1 cellular context compared by ENCODE assay signal in genomic region chr1:1307908-1308755, GRCh38.
TF ChIP-seq lines count a peak whose summit lies in the region.

Gene ACAP3, minus strand, starts transcription at chr1:1307930. Its CDS starts 115 bp downstream, at chr1:1307815.
A gene with protein sequence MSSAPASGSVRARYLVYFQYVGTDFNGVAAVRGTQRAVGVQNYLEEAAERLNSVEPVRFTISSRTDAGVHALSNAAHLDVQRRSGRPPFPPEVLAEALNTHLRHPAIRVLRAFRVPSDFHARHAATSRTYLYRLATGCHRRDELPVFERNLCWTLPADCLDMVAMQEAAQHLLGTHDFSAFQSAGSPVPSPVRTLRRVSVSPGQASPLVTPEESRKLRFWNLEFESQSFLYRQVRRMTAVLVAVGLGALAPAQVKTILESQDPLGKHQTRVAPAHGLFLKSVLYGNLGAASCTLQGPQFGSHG (plus strand): TSS chr1:1308597. CDS start chr1:1308644, 47 bp downstream.

TF ChIP-seq in HepG2, 621 proteins besides CTCF, POLR2A, EP300 and RAD21 (continued from another document and continues in another):
- TF ChIP-seq THAP7 (CRISPR knock-in tag; IDR thresholded peaks at IDR 0.05) (no peak), ZNF501 (CRISPR knock-in tag; IDR thresholded peaks at IDR 0.05) (peak; percentile 51; the same call in 1 of the 2 replicates), ZNF75D (CRISPR knock-in tag; IDR thresholded peaks at IDR 0.05; ENCODE audit: borderline replicate concordance) (no peak), ZNF572 (CRISPR knock-in tag; IDR thresholded peaks at IDR 0.05) (no peak), ZNF781 (CRISPR knock-in tag; IDR thresholded peaks at IDR 0.05; ENCODE audit: borderline replicate concordance, not compliant biosample characterization) (no peak), ZNF749 (CRISPR knock-in tag; IDR thresholded peaks at IDR 0.05; ENCODE audit: borderline replicate concordance) (peak; percentile 60; the same call in 1 of the 2 replicates), GATAD2A (CRISPR knock-in tag; IDR thresholded peaks at IDR 0.05) (no peak), CENPX (CRISPR knock-in tag; IDR thresholded peaks at IDR 0.05) (no peak), HNRNPUL1 (IDR thresholded peaks at IDR 0.05; ENCODE audit: low read depth, low read length) (no peak), HDAC2 (CRISPR knock-in tag; IDR thresholded peaks at IDR 0.05) (no peak; the same call in 1 of the 2 replicates), ZNF143 (CRISPR knock-in tag; IDR thresholded peaks at IDR 0.05) (peak; percentile 54; the same call in 1 of the 2 replicates), MTA3 (CRISPR knock-in tag; IDR thresholded peaks at IDR 0.05) (no peak), TARDBP (CRISPR knock-in tag; IDR thresholded peaks at IDR 0.05) (peak; percentile 23; the same call in 1 of the 2 replicates), MTF1 (CRISPR knock-in tag; IDR thresholded peaks at IDR 0.05) (no peak), GZF1 (CRISPR knock-in tag; IDR thresholded peaks at IDR 0.05) (no peak), ZNF768 (CRISPR knock-in tag; IDR thresholded peaks at IDR 0.05) (peak; percentile 48; the same call in 1 of the 2 replicates), ZNF570 (CRISPR knock-in tag; IDR thresholded peaks at IDR 0.05; ENCODE audit: borderline replicate concordance) (no peak), DNMT3B (CRISPR knock-in tag; conservative IDR thresholded peaks at IDR 0.05) (no peak), CBX1 (IDR thresholded peaks at IDR 0.05; ENCODE audit: low read depth) (no peak), KDM6A (CRISPR knock-in tag; IDR thresholded peaks at IDR 0.05; ENCODE audit: low read depth) (no peak), ZSCAN29 (CRISPR knock-in tag; conservative IDR thresholded peaks at IDR 0.05) (no peak), FOXK1 (CRISPR knock-in tag; IDR thresholded peaks at IDR 0.05; ENCODE audit: borderline replicate concordance, low read depth) (no peak), RCOR2 (CRISPR knock-in tag; IDR thresholded peaks at IDR 0.05) (no peak), RARA (CRISPR knock-in tag; IDR thresholded peaks at IDR 0.05) (no peak), ARID3A (IDR thresholded peaks at IDR 0.05; ENCODE audit: low read depth, low read length) (no peak), XBP1 (CRISPR knock-in tag; IDR thresholded peaks at IDR 0.05) (no peak), ATF5 (CRISPR knock-in tag; IDR thresholded peaks at IDR 0.05; ENCODE audit: low read depth) (no peak), KLF16 (CRISPR knock-in tag; IDR thresholded peaks at IDR 0.05) (no peak; a peak in 1 of 4 replicates), MEIS1 (CRISPR knock-in tag; IDR thresholded peaks at IDR 0.05; ENCODE audit: borderline replicate concordance) (peak; percentile 61; the same call in 1 of the 2 replicates), SPEN (CRISPR knock-in tag; IDR thresholded peaks at IDR 0.05; ENCODE audit: low read depth) (0 out of 2 replicates have a peak, but pooled peaks have one; percentile 18), TFE3 (CRISPR knock-in tag; IDR thresholded peaks at IDR 0.05) (peak; percentile 13; the same call in 1 of the 2 replicates), ZNF496 (CRISPR knock-in tag; IDR thresholded peaks at IDR 0.05; ENCODE audit: insufficient replicate concordance) (no peak), NR2F2 (IDR thresholded peaks at IDR 0.05; ENCODE audit: borderline replicate concordance, low read depth) (peak; percentile 44; the same call in 1 of the 2 replicates), RBM39 (IDR thresholded peaks at IDR 0.05; ENCODE audit: low read depth, low read length, poor library complexity, severe bottlenecking) (no peak)
- TF ChIP-seq, protein P1, sequence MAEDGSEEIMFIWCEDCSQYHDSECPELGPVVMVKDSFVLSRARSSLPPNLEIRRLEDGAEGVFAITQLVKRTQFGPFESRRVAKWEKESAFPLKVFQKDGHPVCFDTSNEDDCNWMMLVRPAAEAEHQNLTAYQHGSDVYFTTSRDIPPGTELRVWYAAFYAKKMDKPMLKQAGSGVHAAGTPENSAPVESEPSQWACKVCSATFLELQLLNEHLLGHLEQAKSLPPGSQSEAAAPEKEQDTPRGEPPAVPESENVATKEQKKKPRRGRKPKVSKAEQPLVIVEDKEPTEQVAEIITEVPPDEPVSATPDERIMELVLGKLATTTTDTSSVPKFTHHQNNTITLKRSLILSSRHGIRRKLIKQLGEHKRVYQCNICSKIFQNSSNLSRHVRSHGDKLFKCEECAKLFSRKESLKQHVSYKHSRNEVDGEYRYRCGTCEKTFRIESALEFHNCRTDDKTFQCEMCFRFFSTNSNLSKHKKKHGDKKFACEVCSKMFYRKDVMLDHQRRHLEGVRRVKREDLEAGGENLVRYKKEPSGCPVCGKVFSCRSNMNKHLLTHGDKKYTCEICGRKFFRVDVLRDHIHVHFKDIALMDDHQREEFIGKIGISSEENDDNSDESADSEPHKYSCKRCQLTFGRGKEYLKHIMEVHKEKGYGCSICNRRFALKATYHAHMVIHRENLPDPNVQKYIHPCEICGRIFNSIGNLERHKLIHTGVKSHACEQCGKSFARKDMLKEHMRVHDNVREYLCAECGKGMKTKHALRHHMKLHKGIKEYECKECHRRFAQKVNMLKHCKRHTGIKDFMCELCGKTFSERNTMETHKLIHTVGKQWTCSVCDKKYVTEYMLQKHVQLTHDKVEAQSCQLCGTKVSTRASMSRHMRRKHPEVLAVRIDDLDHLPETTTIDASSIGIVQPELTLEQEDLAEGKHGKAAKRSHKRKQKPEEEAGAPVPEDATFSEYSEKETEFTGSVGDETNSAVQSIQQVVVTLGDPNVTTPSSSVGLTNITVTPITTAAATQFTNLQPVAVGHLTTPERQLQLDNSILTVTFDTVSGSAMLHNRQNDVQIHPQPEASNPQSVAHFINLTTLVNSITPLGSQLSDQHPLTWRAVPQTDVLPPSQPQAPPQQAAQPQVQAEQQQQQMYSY (CRISPR knock-in tag; IDR thresholded peaks at IDR 0.05) = peak; percentile 33; the same call in 1 of the 2 replicates
- TF ChIP-seq, protein P2, sequence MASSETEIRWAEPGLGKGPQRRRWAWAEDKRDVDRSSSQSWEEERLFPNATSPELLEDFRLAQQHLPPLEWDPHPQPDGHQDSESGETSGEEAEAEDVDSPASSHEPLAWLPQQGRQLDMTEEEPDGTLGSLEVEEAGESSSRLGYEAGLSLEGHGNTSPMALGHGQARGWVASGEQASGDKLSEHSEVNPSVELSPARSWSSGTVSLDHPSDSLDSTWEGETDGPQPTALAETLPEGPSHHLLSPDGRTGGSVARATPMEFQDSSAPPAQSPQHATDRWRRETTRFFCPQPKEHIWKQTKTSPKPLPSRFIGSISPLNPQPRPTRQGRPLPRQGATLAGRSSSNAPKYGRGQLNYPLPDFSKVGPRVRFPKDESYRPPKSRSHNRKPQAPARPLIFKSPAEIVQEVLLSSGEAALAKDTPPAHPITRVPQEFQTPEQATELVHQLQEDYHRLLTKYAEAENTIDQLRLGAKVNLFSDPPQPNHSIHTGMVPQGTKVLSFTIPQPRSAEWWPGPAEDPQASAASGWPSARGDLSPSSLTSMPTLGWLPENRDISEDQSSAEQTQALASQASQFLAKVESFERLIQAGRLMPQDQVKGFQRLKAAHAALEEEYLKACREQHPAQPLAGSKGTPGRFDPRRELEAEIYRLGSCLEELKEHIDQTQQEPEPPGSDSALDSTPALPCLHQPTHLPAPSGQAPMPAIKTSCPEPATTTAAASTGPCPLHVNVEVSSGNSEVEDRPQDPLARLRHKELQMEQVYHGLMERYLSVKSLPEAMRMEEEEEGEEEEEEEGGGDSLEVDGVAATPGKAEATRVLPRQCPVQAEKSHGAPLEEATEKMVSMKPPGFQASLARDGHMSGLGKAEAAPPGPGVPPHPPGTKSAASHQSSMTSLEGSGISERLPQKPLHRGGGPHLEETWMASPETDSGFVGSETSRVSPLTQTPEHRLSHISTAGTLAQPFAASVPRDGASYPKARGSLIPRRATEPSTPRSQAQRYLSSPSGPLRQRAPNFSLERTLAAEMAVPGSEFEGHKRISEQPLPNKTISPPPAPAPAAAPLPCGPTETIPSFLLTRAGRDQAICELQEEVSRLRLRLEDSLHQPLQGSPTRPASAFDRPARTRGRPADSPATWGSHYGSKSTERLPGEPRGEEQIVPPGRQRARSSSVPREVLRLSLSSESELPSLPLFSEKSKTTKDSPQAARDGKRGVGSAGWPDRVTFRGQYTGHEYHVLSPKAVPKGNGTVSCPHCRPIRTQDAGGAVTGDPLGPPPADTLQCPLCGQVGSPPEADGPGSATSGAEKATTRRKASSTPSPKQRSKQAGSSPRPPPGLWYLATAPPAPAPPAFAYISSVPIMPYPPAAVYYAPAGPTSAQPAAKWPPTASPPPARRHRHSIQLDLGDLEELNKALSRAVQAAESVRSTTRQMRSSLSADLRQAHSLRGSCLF (CRISPR knock-in tag; IDR thresholded peaks at IDR 0.05; ENCODE audit: borderline replicate concordance) = no peak
- TF ChIP-seq, protein P3, sequence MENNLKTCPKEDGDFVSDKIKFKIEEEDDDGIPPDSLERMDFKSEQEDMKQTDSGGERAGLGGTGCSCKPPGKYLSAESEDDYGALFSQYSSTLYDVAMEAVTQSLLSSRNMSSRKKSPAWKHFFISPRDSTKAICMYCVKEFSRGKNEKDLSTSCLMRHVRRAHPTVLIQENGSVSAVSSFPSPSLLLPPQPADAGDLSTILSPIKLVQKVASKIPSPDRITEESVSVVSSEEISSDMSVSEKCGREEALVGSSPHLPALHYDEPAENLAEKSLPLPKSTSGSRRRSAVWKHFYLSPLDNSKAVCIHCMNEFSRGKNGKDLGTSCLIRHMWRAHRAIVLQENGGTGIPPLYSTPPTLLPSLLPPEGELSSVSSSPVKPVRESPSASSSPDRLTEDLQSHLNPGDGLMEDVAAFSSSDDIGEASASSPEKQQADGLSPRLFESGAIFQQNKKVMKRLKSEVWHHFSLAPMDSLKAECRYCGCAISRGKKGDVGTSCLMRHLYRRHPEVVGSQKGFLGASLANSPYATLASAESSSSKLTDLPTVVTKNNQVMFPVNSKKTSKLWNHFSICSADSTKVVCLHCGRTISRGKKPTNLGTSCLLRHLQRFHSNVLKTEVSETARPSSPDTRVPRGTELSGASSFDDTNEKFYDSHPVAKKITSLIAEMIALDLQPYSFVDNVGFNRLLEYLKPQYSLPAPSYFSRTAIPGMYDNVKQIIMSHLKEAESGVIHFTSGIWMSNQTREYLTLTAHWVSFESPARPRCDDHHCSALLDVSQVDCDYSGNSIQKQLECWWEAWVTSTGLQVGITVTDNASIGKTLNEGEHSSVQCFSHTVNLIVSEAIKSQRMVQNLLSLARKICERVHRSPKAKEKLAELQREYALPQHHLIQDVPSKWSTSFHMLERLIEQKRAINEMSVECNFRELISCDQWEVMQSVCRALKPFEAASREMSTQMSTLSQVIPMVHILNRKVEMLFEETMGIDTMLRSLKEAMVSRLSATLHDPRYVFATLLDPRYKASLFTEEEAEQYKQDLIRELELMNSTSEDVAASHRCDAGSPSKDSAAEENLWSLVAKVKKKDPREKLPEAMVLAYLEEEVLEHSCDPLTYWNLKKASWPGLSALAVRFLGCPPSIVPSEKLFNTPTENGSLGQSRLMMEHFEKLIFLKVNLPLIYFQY (CRISPR knock-in tag; IDR thresholded peaks at IDR 0.05; ENCODE audit: borderline replicate concordance) = no peak
- TF ChIP-seq, protein P4, sequence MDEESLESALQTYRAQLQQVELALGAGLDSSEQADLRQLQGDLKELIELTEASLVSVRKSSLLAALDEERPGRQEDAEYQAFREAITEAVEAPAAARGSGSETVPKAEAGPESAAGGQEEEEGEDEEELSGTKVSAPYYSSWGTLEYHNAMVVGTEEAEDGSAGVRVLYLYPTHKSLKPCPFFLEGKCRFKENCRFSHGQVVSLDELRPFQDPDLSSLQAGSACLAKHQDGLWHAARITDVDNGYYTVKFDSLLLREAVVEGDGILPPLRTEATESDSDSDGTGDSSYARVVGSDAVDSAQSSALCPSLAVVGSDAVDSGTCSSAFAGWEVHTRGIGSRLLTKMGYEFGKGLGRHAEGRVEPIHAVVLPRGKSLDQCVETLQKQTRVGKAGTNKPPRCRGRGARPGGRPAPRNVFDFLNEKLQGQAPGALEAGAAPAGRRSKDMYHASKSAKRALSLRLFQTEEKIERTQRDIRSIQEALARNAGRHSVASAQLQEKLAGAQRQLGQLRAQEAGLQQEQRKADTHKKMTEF (CRISPR knock-in tag; IDR thresholded peaks at IDR 0.05) = peak; percentile 87; the same call in 1 of the 2 replicates
